ENCODE assay signal across 1 cellular context in the genomic region with DNA sequence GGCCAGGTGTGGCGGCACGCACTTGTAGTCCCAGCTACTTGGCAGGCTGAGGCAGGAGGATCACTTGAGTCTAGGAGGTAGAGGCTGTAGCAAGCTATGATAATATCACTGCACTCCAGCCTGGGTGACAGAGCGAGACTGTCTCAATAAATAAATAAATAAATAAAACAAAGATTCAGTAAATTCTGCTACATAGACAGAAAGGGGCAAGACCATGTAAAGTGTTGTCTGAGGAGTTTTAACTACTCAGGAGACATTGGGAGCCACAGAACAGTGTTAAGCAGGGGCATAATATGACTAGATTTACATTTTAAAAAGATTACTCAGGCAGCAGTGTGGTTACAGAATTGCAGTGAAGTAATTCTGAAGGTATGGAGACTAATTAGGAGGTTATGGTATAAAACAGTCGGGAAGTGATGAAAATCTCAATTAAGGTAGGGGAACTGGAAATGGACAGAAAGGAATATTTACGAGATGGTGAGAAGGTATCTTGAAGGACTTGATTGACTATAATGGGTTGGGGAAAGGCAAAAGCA.
A peak's percentile ranks its signal among the peaks of the same experiment; 100 is the strongest.
TF ChIP-seq lines count a peak whose summit lies in the region.

No MANE protein-coding gene starts in this region.

TF ChIP-seq in K562, 482 proteins besides CTCF, POLR2A, EP300 and RAD21 (continued from another document):
- TF ChIP-seq, protein P1, sequence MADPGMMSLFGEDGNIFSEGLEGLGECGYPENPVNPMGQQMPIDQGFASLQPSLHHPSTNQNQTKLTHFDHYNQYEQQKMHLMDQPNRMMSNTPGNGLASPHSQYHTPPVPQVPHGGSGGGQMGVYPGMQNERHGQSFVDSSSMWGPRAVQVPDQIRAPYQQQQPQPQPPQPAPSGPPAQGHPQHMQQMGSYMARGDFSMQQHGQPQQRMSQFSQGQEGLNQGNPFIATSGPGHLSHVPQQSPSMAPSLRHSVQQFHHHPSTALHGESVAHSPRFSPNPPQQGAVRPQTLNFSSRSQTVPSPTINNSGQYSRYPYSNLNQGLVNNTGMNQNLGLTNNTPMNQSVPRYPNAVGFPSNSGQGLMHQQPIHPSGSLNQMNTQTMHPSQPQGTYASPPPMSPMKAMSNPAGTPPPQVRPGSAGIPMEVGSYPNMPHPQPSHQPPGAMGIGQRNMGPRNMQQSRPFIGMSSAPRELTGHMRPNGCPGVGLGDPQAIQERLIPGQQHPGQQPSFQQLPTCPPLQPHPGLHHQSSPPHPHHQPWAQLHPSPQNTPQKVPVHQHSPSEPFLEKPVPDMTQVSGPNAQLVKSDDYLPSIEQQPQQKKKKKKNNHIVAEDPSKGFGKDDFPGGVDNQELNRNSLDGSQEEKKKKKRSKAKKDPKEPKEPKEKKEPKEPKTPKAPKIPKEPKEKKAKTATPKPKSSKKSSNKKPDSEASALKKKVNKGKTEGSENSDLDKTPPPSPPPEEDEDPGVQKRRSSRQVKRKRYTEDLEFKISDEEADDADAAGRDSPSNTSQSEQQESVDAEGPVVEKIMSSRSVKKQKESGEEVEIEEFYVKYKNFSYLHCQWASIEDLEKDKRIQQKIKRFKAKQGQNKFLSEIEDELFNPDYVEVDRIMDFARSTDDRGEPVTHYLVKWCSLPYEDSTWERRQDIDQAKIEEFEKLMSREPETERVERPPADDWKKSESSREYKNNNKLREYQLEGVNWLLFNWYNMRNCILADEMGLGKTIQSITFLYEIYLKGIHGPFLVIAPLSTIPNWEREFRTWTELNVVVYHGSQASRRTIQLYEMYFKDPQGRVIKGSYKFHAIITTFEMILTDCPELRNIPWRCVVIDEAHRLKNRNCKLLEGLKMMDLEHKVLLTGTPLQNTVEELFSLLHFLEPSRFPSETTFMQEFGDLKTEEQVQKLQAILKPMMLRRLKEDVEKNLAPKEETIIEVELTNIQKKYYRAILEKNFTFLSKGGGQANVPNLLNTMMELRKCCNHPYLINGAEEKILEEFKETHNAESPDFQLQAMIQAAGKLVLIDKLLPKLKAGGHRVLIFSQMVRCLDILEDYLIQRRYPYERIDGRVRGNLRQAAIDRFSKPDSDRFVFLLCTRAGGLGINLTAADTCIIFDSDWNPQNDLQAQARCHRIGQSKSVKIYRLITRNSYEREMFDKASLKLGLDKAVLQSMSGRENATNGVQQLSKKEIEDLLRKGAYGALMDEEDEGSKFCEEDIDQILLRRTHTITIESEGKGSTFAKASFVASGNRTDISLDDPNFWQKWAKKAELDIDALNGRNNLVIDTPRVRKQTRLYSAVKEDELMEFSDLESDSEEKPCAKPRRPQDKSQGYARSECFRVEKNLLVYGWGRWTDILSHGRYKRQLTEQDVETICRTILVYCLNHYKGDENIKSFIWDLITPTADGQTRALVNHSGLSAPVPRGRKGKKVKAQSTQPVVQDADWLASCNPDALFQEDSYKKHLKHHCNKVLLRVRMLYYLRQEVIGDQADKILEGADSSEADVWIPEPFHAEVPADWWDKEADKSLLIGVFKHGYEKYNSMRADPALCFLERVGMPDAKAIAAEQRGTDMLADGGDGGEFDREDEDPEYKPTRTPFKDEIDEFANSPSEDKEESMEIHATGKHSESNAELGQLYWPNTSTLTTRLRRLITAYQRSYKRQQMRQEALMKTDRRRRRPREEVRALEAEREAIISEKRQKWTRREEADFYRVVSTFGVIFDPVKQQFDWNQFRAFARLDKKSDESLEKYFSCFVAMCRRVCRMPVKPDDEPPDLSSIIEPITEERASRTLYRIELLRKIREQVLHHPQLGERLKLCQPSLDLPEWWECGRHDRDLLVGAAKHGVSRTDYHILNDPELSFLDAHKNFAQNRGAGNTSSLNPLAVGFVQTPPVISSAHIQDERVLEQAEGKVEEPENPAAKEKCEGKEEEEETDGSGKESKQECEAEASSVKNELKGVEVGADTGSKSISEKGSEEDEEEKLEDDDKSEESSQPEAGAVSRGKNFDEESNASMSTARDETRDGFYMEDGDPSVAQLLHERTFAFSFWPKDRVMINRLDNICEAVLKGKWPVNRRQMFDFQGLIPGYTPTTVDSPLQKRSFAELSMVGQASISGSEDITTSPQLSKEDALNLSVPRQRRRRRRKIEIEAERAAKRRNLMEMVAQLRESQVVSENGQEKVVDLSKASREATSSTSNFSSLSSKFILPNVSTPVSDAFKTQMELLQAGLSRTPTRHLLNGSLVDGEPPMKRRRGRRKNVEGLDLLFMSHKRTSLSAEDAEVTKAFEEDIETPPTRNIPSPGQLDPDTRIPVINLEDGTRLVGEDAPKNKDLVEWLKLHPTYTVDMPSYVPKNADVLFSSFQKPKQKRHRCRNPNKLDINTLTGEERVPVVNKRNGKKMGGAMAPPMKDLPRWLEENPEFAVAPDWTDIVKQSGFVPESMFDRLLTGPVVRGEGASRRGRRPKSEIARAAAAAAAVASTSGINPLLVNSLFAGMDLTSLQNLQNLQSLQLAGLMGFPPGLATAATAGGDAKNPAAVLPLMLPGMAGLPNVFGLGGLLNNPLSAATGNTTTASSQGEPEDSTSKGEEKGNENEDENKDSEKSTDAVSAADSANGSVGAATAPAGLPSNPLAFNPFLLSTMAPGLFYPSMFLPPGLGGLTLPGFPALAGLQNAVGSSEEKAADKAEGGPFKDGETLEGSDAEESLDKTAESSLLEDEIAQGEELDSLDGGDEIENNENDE (IDR thresholded peaks at IDR 0.05; ENCODE audit: low read depth, low read length), result no peak
- TF ChIP-seq ZZZ3 (IDR thresholded peaks at IDR 0.05) (no peak), FOXJ3 (CRISPR knock-in tag; IDR thresholded peaks at IDR 0.05) (no peak), ZNF212 (CRISPR knock-in tag; IDR thresholded peaks at IDR 0.05) (no peak), RFX1 (IDR thresholded peaks at IDR 0.05) (no peak), ILK (tag; IDR thresholded peaks at IDR 0.05; ENCODE audit: borderline replicate concordance, low read depth) (no peak), NR4A1 (CRISPR knock-in tag; IDR thresholded peaks at IDR 0.05) (no peak), NR4A1 (tag; IDR thresholded peaks at IDR 0.05) (no peak), HDAC3 (IDR thresholded peaks at IDR 0.05; ENCODE audit: borderline replicate concordance, partially characterized antibody) (no peak), KLF6 (CRISPR knock-in tag; IDR thresholded peaks at IDR 0.05; ENCODE audit: borderline replicate concordance) (no peak), FOXM1 (IDR thresholded peaks at IDR 0.05; ENCODE audit: low read depth) (no peak), FOXM1 (CRISPR knock-in tag; IDR thresholded peaks at IDR 0.05; ENCODE audit: low read depth) (no peak), E2F3 (CRISPR knock-in tag; IDR thresholded peaks at IDR 0.05) (no peak), ZSCAN29 (IDR thresholded peaks at IDR 0.05) (no peak), ZNF316 (IDR thresholded peaks at IDR 0.05) (peak; percentile 54; the same call in 1 of the 2 replicates), XRCC4 (IDR thresholded peaks at IDR 0.05; ENCODE audit: extremely low read depth, insufficient read depth, insufficient read length) (no peak), EHMT2 (IDR thresholded peaks at IDR 0.05) (no peak), DIDO1 (tag; IDR thresholded peaks at IDR 0.05; ENCODE audit: low read depth) (no peak), C11orf30 (IDR thresholded peaks at IDR 0.05; ENCODE audit: low read depth) (peak; percentile 33; the same call in 1 of the 2 replicates), ZNF584 (CRISPR knock-in tag; IDR thresholded peaks at IDR 0.05; ENCODE audit: low read depth) (no peak), MAFF (IDR thresholded peaks at IDR 0.05; ENCODE audit: low read length) (0 out of 2 replicates have a peak, but pooled peaks have one; percentile 11)
- TF ChIP-seq, protein P2, sequence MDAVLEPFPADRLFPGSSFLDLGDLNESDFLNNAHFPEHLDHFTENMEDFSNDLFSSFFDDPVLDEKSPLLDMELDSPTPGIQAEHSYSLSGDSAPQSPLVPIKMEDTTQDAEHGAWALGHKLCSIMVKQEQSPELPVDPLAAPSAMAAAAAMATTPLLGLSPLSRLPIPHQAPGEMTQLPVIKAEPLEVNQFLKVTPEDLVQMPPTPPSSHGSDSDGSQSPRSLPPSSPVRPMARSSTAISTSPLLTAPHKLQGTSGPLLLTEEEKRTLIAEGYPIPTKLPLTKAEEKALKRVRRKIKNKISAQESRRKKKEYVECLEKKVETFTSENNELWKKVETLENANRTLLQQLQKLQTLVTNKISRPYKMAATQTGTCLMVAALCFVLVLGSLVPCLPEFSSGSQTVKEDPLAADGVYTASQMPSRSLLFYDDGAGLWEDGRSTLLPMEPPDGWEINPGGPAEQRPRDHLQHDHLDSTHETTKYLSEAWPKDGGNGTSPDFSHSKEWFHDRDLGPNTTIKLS (IDR thresholded peaks at IDR 0.05; ENCODE audit: borderline replicate concordance, low read depth), result no peak
- TF ChIP-seq, protein P3, sequence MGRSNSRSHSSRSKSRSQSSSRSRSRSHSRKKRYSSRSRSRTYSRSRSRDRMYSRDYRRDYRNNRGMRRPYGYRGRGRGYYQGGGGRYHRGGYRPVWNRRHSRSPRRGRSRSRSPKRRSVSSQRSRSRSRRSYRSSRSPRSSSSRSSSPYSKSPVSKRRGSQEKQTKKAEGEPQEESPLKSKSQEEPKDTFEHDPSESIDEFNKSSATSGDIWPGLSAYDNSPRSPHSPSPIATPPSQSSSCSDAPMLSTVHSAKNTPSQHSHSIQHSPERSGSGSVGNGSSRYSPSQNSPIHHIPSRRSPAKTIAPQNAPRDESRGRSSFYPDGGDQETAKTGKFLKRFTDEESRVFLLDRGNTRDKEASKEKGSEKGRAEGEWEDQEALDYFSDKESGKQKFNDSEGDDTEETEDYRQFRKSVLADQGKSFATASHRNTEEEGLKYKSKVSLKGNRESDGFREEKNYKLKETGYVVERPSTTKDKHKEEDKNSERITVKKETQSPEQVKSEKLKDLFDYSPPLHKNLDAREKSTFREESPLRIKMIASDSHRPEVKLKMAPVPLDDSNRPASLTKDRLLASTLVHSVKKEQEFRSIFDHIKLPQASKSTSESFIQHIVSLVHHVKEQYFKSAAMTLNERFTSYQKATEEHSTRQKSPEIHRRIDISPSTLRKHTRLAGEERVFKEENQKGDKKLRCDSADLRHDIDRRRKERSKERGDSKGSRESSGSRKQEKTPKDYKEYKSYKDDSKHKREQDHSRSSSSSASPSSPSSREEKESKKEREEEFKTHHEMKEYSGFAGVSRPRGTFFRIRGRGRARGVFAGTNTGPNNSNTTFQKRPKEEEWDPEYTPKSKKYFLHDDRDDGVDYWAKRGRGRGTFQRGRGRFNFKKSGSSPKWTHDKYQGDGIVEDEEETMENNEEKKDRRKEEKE (IDR thresholded peaks at IDR 0.05; ENCODE audit: borderline replicate concordance in 1 of 2, control insufficient read depth in 1 of 2, low read depth in 2 of 2, low read length in 1 of 2), result no peak
